ENCODE assay signal across 19 cellular contexts in the genomic region with DNA sequence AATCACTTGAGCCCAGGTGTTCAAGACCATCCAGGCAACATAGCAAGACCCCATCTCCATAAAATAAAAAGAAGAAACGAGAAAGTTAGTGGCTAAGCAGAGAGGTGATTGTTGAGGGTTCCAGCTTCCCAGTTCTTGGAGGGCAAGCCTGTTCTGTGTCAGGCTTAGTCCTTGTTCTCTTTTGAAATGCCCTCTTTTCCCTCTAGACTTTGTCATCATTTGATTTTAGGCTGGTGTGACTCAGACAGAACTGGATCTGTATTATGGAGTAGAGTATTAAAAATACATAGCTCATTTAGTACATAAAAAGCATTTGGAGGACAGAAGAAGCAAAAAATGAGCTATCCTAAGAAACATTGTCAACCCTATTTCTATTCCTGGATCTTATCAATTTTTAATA.
DNase-seq lines count a peak whose midpoint lies in the region; ATAC-seq, FAIRE-seq and TF ChIP-seq lines count a peak whose summit lies in the region.
"Had no signal": no experiment of that assay in that cellular context is flagged by ENCODE, and none has a peak within 500 bp of the region (broad histone marks: within the 10 kb centered on the region; RNA-seq: fewer than 3 reads in every experiment).

No MANE protein-coding gene starts in this region.

- H3K36me3 Mint-ChIP-seq in stimulated activated naive B cell treated with anti-CD40 and anti-IgM and Interleukin-4, amounts not matched to agents 10 μg/mL and 1 μg/mL and 100 μg/mL, for 72 hours, result no peaks in the 10 kb centered on the region
- no peaks in the 10 kb centered on the region for H3K36me3 Mint-ChIP-seq in nephron progenitor cell (ENCODE audit: low read depth)

- H3K9me3 ChIP-seq in right atrium auricular region, result no peaks in the 10 kb centered on the region
- H3K9me3 ChIP-seq in keratinocyte (ENCODE audit: control insufficient read depth, low read depth, low read length), result no peaks in the 10 kb centered on the region
- H3K9me3 ChIP-seq: A549 had no signal

- no peak overlapping the region for H3K9ac ChIP-seq in keratinocyte (ENCODE audit: control insufficient read depth, extremely low read depth, insufficient read depth, low read length)
- H3K9ac ChIP-seq: BLaER1 treated with 17β-estradiol and CSF1 and Interleukin-3, amounts not matched to agents 10 nM and 100 nM had no signal

- no peak overlapping the region for H2AFZ ChIP-seq in keratinocyte (ENCODE audit: control insufficient read depth, low read length)

- H3K27ac ChIP-seq in right atrium auricular region, result peak overlapping the region; percentile 5 to 76
- peak overlapping the region; percentile 7 for H3K27ac ChIP-seq in keratinocyte (ENCODE audit: control insufficient read depth, insufficient read depth, low read length)
- H3K27ac ChIP-seq: A549; BLaER1 treated with 17β-estradiol and CSF1 and Interleukin-3, amounts not matched to agents 10 nM and 100 nM; HL-60 had no signal

- no peak overlapping the region for H3K4me3 ChIP-seq in right atrium auricular region
- no peak overlapping the region for H3K4me3 ChIP-seq in bronchial epithelial cell (ENCODE audit: low read depth, low read length)
- no peak overlapping the region for H3K4me3 ChIP-seq in keratinocyte (ENCODE audit: control insufficient read depth in 2 of 3, extremely low read depth in 1 of 3, insufficient read depth in 2 of 3, low read depth in 1 of 3, low read length in 3 of 3)
- H3K4me3 ChIP-seq: A549; BLaER1 treated with 17β-estradiol and CSF1 and Interleukin-3, amounts not matched to agents 10 nM and 100 nM had no signal

- H3K4me1 Mint-ChIP-seq in stimulated activated naive B cell treated with anti-CD40 and anti-IgM and Interleukin-4, amounts not matched to agents 10 μg/mL and 1 μg/mL and 100 μg/mL, for 72 hours, result peaks cover 4 to 26% of the 10 kb centered on the region in 2 donors
- peaks cover 33% of the 10 kb centered on the region for H3K4me1 Mint-ChIP-seq in nephron progenitor cell

- H3K9me1 ChIP-seq in keratinocyte (ENCODE audit: control insufficient read depth, extremely low read depth, insufficient read depth, low read length), result no peaks in the 10 kb centered on the region

- ATAC-seq in Right ventricle myocardium superior (ENCODE audit: poor library complexity), result no peak
- no peak for ATAC-seq in stimulated activated naive B cell treated with anti-CD40 and anti-IgM and Interleukin-4, amounts not matched to agents 10 μg/mL and 1 μg/mL and 100 μg/mL, for 72 hours (replicated peaks)
- ATAC-seq: A549, HCT116 had no signal

- H3K36me3 ChIP-seq in right atrium auricular region (no peaks in the 10 kb centered on the region), bronchial epithelial cell (ENCODE audit: control insufficient read depth, insufficient read depth, low read length) (peaks cover 6% of the 10 kb centered on the region), keratinocyte (ENCODE audit: control insufficient read depth in 2 of 2, extremely low read depth in 1 of 2, insufficient read depth in 2 of 2, low read length in 2 of 2) (peaks cover 1 to 20% of the 10 kb centered on the region in 2 experiments)
- H3K36me3 ChIP-seq: BLaER1 treated with 17β-estradiol and CSF1 and Interleukin-3, amounts not matched to agents 10 nM and 100 nM had no signal

- no peak overlapping the region for H3K4me2 ChIP-seq in keratinocyte (ENCODE audit: control insufficient read depth, extremely low read depth, insufficient read depth, low read depth, low read length)
- H3K4me2 ChIP-seq: A549; BLaER1 treated with 17β-estradiol and CSF1 and Interleukin-3, amounts not matched to agents 10 nM and 100 nM had no signal

- no peak for DNase-seq in right atrium auricular region (ENCODE audit: low spot score)
- DNase-seq in Right ventricle myocardium superior, result no peak
- peak; percentile 55 for DNase-seq in bronchial epithelial cell (ENCODE audit: low read depth)
- no peak for DNase-seq in keratinocyte (ENCODE audit: low read depth, low spot score)
- DNase-seq in stimulated activated naive B cell treated with anti-CD40 and anti-IgM and Interleukin-4, amounts not matched to agents 10 μg/mL and 1 μg/mL and 100 μg/mL, for 72 hours, result no peak
- DNase-seq in NCI-H69 (lab: John Stamatoyannopoulos, UW), result no peak
- no peak for DNase-seq in D721Med (ENCODE audit: insufficient read length, low spot score)
- DNase-seq in nephron progenitor cell, result no peak
- DNase-seq: CD8-positive, alpha-beta memory T cell; DMS 273 treated with DMSO at 0.1 percent for 48 hours; MV-4-11; NCI-H1417; NCI-H187 treated with DMSO at 0.1 percent for 48 hours; NCI-H526 treated with DMSO at 0.1 percent for 48 hours had no signal

- intact Hi-C loops in Right ventricle myocardium superior (cut with DNase I), result no loop called here

- dilution Hi-C loops in keratinocyte (cut with MboI; ENCODE audit: extremely low pct_ligation_motif_present, low sequenced_read_pairs), result no loop called here

- H3K79me2 ChIP-seq in keratinocyte (ENCODE audit: control insufficient read depth, insufficient read depth, low read length), result peaks cover 77% of the 10 kb centered on the region

- H3K27ac Mint-ChIP-seq in stimulated activated naive B cell treated with anti-CD40 and anti-IgM and Interleukin-4, amounts not matched to agents 10 μg/mL and 1 μg/mL and 100 μg/mL, for 72 hours, result peak overlapping the region; percentile 56
- H3K27ac Mint-ChIP-seq in nephron progenitor cell, result no peak overlapping the region
- H3K27ac Mint-ChIP-seq: CD8-positive, alpha-beta memory T cell had no signal

- H3K27me3 ChIP-seq in right atrium auricular region (no peaks in the 10 kb centered on the region), bronchial epithelial cell (ENCODE audit: control insufficient read depth, insufficient read depth, low read length) (no peaks in the 10 kb centered on the region), keratinocyte (ENCODE audit: control insufficient read depth, extremely low read depth, insufficient read depth, low read length) (no peaks in the 10 kb centered on the region)
- H3K27me3 ChIP-seq: BLaER1 treated with 17β-estradiol and CSF1 and Interleukin-3, amounts not matched to agents 10 nM and 100 nM had no signal

- no peaks in the 10 kb centered on the region for H3K9me3 Mint-ChIP-seq in stimulated activated naive B cell treated with anti-CD40 and anti-IgM and Interleukin-4, amounts not matched to agents 10 μg/mL and 1 μg/mL and 100 μg/mL, for 72 hours
- no peaks in the 10 kb centered on the region for H3K9me3 Mint-ChIP-seq in nephron progenitor cell
- H3K9me3 Mint-ChIP-seq: CD8-positive, alpha-beta memory T cell had no signal

- peaks cover 0 to 6% of the 10 kb centered on the region in 2 donors for H3K27me3 Mint-ChIP-seq in stimulated activated naive B cell treated with anti-CD40 and anti-IgM and Interleukin-4, amounts not matched to agents 10 μg/mL and 1 μg/mL and 100 μg/mL, for 72 hours
- peaks cover 7% of the 10 kb centered on the region for H3K27me3 Mint-ChIP-seq in nephron progenitor cell (ENCODE audit: low read depth, poor library complexity)
- H3K27me3 Mint-ChIP-seq: CD8-positive, alpha-beta memory T cell had no signal

- peaks cover 0 to 86% of the 10 kb centered on the region in 2 donors for H3K4me1 ChIP-seq in right atrium auricular region
- H3K4me1 ChIP-seq in keratinocyte (ENCODE audit: control insufficient read depth, extremely low read depth, insufficient read depth, low read length), result peaks cover 19% of the 10 kb centered on the region
- H3K4me1 ChIP-seq: A549 had no signal

- TF ChIP-seq CTCF in right atrium auricular region (IDR thresholded peaks at IDR 0.05) (no peak), bronchial epithelial cell (IDR thresholded peaks at IDR 0.05; ENCODE audit: insufficient read depth, low read length, severe bottlenecking) (no peak), keratinocyte (optimal IDR thresholded peaks at IDR 0.05 in 1 of 3, IDR thresholded peaks at IDR 0.05 in 1 of 3, conservative IDR thresholded peaks at IDR 0.05 in 1 of 3; ENCODE audit: extremely low read depth in 1 of 3, insufficient read depth in 2 of 3, low read length in 3 of 3) (no peak), D721Med (IDR thresholded peaks at IDR 0.05; ENCODE audit: insufficient read depth, missing control alignments) (no peak), nephron progenitor cell (IDR thresholded peaks at IDR 0.05) (no peak)

- no peak for FAIRE-seq in bronchial epithelial cell (lab: Jason Lieb, UNC)
- FAIRE-seq in keratinocyte (lab: Jason Lieb, UNC), result peak; percentile 82
- no peak for FAIRE-seq in D721Med (lab: Jason Lieb, UNC)
- FAIRE-seq: A549, HTR-8/SVneo had no signal

- peaks cover 8% of the 10 kb centered on the region for H4K20me1 ChIP-seq in keratinocyte (ENCODE audit: control insufficient read depth, extremely low read depth, insufficient read depth, low read length)
- H4K20me1 ChIP-seq: BLaER1 treated with 17β-estradiol and CSF1 and Interleukin-3, amounts not matched to agents 10 nM and 100 nM had no signal

- H3K4me3 Mint-ChIP-seq in stimulated activated naive B cell treated with anti-CD40 and anti-IgM and Interleukin-4, amounts not matched to agents 10 μg/mL and 1 μg/mL and 100 μg/mL, for 72 hours, result no peak overlapping the region
- no peak overlapping the region for H3K4me3 Mint-ChIP-seq in nephron progenitor cell
- H3K4me3 Mint-ChIP-seq: CD8-positive, alpha-beta memory T cell had no signal
